ENCODE assay signal across 30 cellular contexts in genomic region chr1:99570486-99571089, GRCh38.
DNase-seq lines count a peak whose midpoint lies in the region; ATAC-seq, FAIRE-seq and TF ChIP-seq lines count a peak whose summit lies in the region.
"Had no signal": no experiment of that assay in that cellular context is flagged by ENCODE, and none has a peak within 500 bp of the region (broad histone marks: within the 10 kb centered on the region; RNA-seq: fewer than 3 reads in every experiment).

No MANE protein-coding gene starts in this region.

- H3K27ac ChIP-seq in HepG2 (ENCODE audit: extremely low read length, insufficient read depth, low read length) (no peak overlapping the region), right lobe of liver (no peak overlapping the region)
- H3K27ac ChIP-seq: colonic mucosa, parathyroid adenoma, stomach, thyroid gland had no signal

- H4K20me1 ChIP-seq in HepG2 (ENCODE audit: insufficient read depth, low read length): no peaks in the 10 kb centered on the region

- H3K9me3 ChIP-seq in HepG2 (ENCODE audit: low read length) (no peaks in the 10 kb centered on the region), right lobe of liver (no peaks in the 10 kb centered on the region), mucosa of descending colon (no peaks in the 10 kb centered on the region)
- H3K9me3 ChIP-seq: colonic mucosa, stomach, thyroid gland had no signal

- H3K4me1 Mint-ChIP-seq in endothelial cell (ENCODE audit: unreplicated experiment): no peaks in the 10 kb centered on the region
- H3K4me1 Mint-ChIP-seq: activated B cell treated with CpG ODN at 0.5 μM for 24 hours had no signal

- H3K79me2 ChIP-seq in HepG2 (ENCODE audit: insufficient read depth, low read length): no peaks in the 10 kb centered on the region
- H3K79me2 ChIP-seq: parathyroid adenoma had no signal

- CTCF ChIA-PET in HepG2 (lab: Yijun Ruan, JAX; ENCODE audit: low intra/inter-chr PET ratio, low total read pairs): no interaction called here

- in situ Hi-C loops in HepG2 (cut with HindIII; ENCODE audit: extremely low pct_ligation_motif_present, low pct_unique_long_range_greater_than_20kb): no loop called here
- in situ Hi-C loops in astrocyte of the spinal cord (cut with HindIII; ENCODE audit: low sequenced_read_pairs): no loop called here

- H3K27ac Mint-ChIP-seq in endothelial cell (ENCODE audit: unreplicated experiment): no peak overlapping the region
- H3K27ac Mint-ChIP-seq: activated B cell treated with CpG ODN at 0.5 μM for 24 hours; activated T-helper 1 cell treated with anti-CD3 and anti-CD28 coated beads, Interleukin-12 subunit alpha, Interleukin-12 subunit beta, Interleukin-2, Interleukin-4 antibody, amounts not matched to agents 30 ng/mL and 10 ng/mL and 1 ng/mL, durations not matched to agents 14 hours and 24 hours and 36 hours; CD8-positive, alpha-beta T cell had no signal

- TF ChIP-seq RAD21 in HepG2 (CRISPR knock-in tag; IDR thresholded peaks at IDR 0.05): no peak

- ATAC-seq in HepG2 (no peak), right lobe of liver (no peak), mucosa of descending colon (no peak)
- ATAC-seq: CD8-positive, alpha-beta T cell; Panc1 had no signal

- H3K4me3 ChIP-seq in HepG2 (replicated peaks in 1 of 3; ENCODE audit: insufficient read depth in 1 of 3, low read depth in 2 of 3, low read length in 3 of 3) (no peak overlapping the region), right lobe of liver (no peak overlapping the region), astrocyte of the spinal cord (ENCODE audit: low read depth, low read length) (no peak overlapping the region), mucosa of descending colon (no peak overlapping the region)
- H3K4me3 ChIP-seq: colonic mucosa, stomach, thyroid gland had no signal

- H3K4me3 Mint-ChIP-seq in endothelial cell (ENCODE audit: unreplicated experiment): no peak overlapping the region
- H3K4me3 Mint-ChIP-seq: activated B cell treated with CpG ODN at 0.5 μM for 24 hours; activated T-helper 1 cell treated with anti-CD3 and anti-CD28 coated beads, Interleukin-12 subunit alpha, Interleukin-12 subunit beta, Interleukin-2, Interleukin-4 antibody, amounts not matched to agents 30 ng/mL and 10 ng/mL and 1 ng/mL, durations not matched to agents 14 hours and 24 hours and 36 hours; CD8-positive, alpha-beta T cell had no signal

- no peak overlapping the region for H3K4me2 ChIP-seq in HepG2 (ENCODE audit: low read depth, low read length)

- no peaks in the 10 kb centered on the region for H3K36me3 Mint-ChIP-seq in endothelial cell (ENCODE audit: low read depth, unreplicated experiment)
- H3K36me3 Mint-ChIP-seq: CD8-positive, alpha-beta T cell had no signal

- DNase-seq in HepG2 (ENCODE audit: low spot score) (no peak), right lobe of liver (no peak), M059J (ENCODE audit: low read depth) (peak; percentile 82), astrocyte of the spinal cord (ENCODE audit: low read depth, low spot score) (peak; percentile 56), endothelial cell (ENCODE audit: low spot score) (no peak), mucosa of descending colon (no peak), SW480 (ENCODE audit: low spot score) (no peak), OCI-M1 (lab: John Stamatoyannopoulos, UW) (no peak)
- DNase-seq: 8988T; activated B cell treated with CpG ODN at 0.5 μM for 24 hours; activated CD4-positive, alpha-beta T cell treated with anti-CD3 and anti-CD28 coated beads, Interleukin-2, amount 50 U/mL, for 48 hours; activated naive CD4-positive, alpha-beta T cell treated with anti-CD3 and anti-CD28 coated beads, Interleukin-2, amount 50 U/mL, for 16 hours; AML-193; amygdala; CD8-positive, alpha-beta T cell; colonic mucosa; effector CD8-positive, alpha-beta T cell; KG1; mammary epithelial cell; NCI-H1694; NCI-H510A treated with DMSO at 0.1 percent for 48 hours; NK-92 treated with Interleukin-12 subunit alpha and Interleukin-12 subunit beta, amount 100 ng/mL, for 24 hours; SIG-M5; stimulated activated CD4-positive, alpha-beta T cell treated with anti-CD3 and anti-CD28 coated beads, Interleukin-2, amount 100 ng/mL, for 24 hours; stomach; thyroid gland had no signal

- H3K9ac ChIP-seq in HepG2 (ENCODE audit: insufficient read depth, low read depth, low read length): no peak overlapping the region
- H3K9ac ChIP-seq: parathyroid adenoma had no signal

- H3K27me3 Mint-ChIP-seq in endothelial cell (ENCODE audit: unreplicated experiment): no peaks in the 10 kb centered on the region
- H3K27me3 Mint-ChIP-seq: activated B cell treated with CpG ODN at 0.5 μM for 24 hours had no signal

- H3K4me1 ChIP-seq in HepG2 (ENCODE audit: insufficient read depth, low read length) (peaks cover 79% of the 10 kb centered on the region), right lobe of liver (peaks cover 0 to 9% (median 0%) of the 10 kb centered on the region in 4 donors), mucosa of descending colon (ENCODE audit: low read depth) (no peaks in the 10 kb centered on the region)
- H3K4me1 ChIP-seq: colonic mucosa, parathyroid adenoma, stomach, thyroid gland had no signal

- H3K27me3 ChIP-seq in HepG2 (ENCODE audit: control insufficient read depth in 1 of 2, insufficient read depth in 2 of 2, low read length in 2 of 2) (no peaks in the 10 kb centered on the region), right lobe of liver (no peaks in the 10 kb centered on the region)
- H3K27me3 ChIP-seq: colonic mucosa, stomach, thyroid gland had no signal

- H2AFZ ChIP-seq in HepG2 (ENCODE audit: low read length): no peak overlapping the region
- H2AFZ ChIP-seq: parathyroid adenoma had no signal

- intact Hi-C loops in HepG2 (cut with micrococcal nuclease; ENCODE audit: unreplicated experiment): no loop called here
- intact Hi-C loops in right lobe of liver (cut with DNase I): no loop called here
- intact Hi-C loops in mucosa of descending colon (cut with DNase I, micrococcal nuclease): no loop called here

- WGBS in HepG2 (ENCODE audit: low lambda C conversion rate): 78% methylated on average over 6 of the region's 6 CpGs
- 75% methylated on average over 6 of the region's 6 CpGs for WGBS in right lobe of liver (ENCODE audit: insufficient coverage, low coverage, low lambda C conversion rate, missing lambda C conversion rate)

- POLR2A ChIA-PET in HepG2 (lab: Yijun Ruan, JAX): no interaction called here

- TF ChIP-seq POLR2A in HepG2 (IDR thresholded peaks at IDR 0.05; ENCODE audit: insufficient read depth in 1 of 2, low read depth in 2 of 2, low read length in 2 of 2) (no peak), right lobe of liver (IDR thresholded peaks at IDR 0.05) (no peak)

- H3K36me3 ChIP-seq in HepG2 (replicated peaks in 1 of 2; ENCODE audit: control insufficient read depth in 1 of 2, insufficient read depth in 2 of 2, low read length in 2 of 2) (no peaks in the 10 kb centered on the region), right lobe of liver (no peaks in the 10 kb centered on the region), mucosa of descending colon (ENCODE audit: low read depth) (no peaks in the 10 kb centered on the region)
- H3K36me3 ChIP-seq: colonic mucosa, stomach, thyroid gland had no signal

- TF ChIP-seq EP300 in HepG2 (IDR thresholded peaks at IDR 0.05; ENCODE audit: low read depth in 2 of 2, low read length in 2 of 2) (no peak), HepG2 (CRISPR knock-in tag; IDR thresholded peaks at IDR 0.05; ENCODE audit: borderline replicate concordance) (no peak)

- TF ChIP-seq CTCF in HepG2 (CRISPR knock-in tag; IDR thresholded peaks at IDR 0.05) (no peak), right lobe of liver (IDR thresholded peaks at IDR 0.05) (no peak), astrocyte of the spinal cord (IDR thresholded peaks at IDR 0.05; ENCODE audit: low read depth, low read length) (no peak), endothelial cell (IDR thresholded peaks at IDR 0.05; ENCODE audit: unreplicated experiment) (no peak), mucosa of descending colon (IDR thresholded peaks at IDR 0.05) (no peak)

- H3K9me3 Mint-ChIP-seq in endothelial cell (ENCODE audit: unreplicated experiment): no peaks in the 10 kb centered on the region
- H3K9me3 Mint-ChIP-seq: activated B cell treated with CpG ODN at 0.5 μM for 24 hours; activated T-helper 1 cell treated with anti-CD3 and anti-CD28 coated beads, Interleukin-12 subunit alpha, Interleukin-12 subunit beta, Interleukin-2, Interleukin-4 antibody, amounts not matched to agents 30 ng/mL and 10 ng/mL and 1 ng/mL, durations not matched to agents 14 hours and 24 hours and 36 hours; CD8-positive, alpha-beta T cell had no signal

- BruUV-seq in HepG2 (replicated peaks; lab: Mats Ljungman, UMichigan): no TSS peak

- no peak for FAIRE-seq in HepG2 (lab: Jason Lieb, UNC)
- FAIRE-seq: frontal cortex had no signal

TF ChIP-seq in HepG2, 621 proteins besides CTCF, POLR2A, EP300 and RAD21 (continues in another document):
- TF ChIP-seq ZNF7 (CRISPR knock-in tag; IDR thresholded peaks at IDR 0.05) (peak; percentile 85), ATF2 (CRISPR knock-in tag; IDR thresholded peaks at IDR 0.05) (no peak), ISL2 (CRISPR knock-in tag; IDR thresholded peaks at IDR 0.05) (no peak), FOXO1 (CRISPR knock-in tag; IDR thresholded peaks at IDR 0.05) (no peak), ZBTB34 (CRISPR knock-in tag; IDR thresholded peaks at IDR 0.05) (no peak)

Comparison
In these comparisons a context has a peak if more than half of its experiments do, and no peak if none do; other contexts are left out.
1. DNase-seq: peak in M059J (single experiment) and astrocyte of the spinal cord (single experiment); none in HepG2 (single experiment), right lobe of liver (0 of 3), endothelial cell (single experiment), mucosa of descending colon (0 of 3), SW480 (single experiment) and OCI-M1 (single experiment).